ENCODE assay signal across 1 cellular context in genomic region chr10:34664706-34665105, GRCh38.
TF ChIP-seq lines count a peak whose summit lies in the region.

No MANE protein-coding gene starts in this region.

TF ChIP-seq in IMR-90, 13 proteins besides CTCF, POLR2A, EP300 and RAD21:
- TF ChIP-seq, protein P1, sequence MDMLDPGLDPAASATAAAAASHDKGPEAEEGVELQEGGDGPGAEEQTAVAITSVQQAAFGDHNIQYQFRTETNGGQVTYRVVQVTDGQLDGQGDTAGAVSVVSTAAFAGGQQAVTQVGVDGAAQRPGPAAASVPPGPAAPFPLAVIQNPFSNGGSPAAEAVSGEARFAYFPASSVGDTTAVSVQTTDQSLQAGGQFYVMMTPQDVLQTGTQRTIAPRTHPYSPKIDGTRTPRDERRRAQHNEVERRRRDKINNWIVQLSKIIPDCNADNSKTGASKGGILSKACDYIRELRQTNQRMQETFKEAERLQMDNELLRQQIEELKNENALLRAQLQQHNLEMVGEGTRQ (IDR thresholded peaks at IDR 0.05; ENCODE audit: low read depth, low read length), result no peak
- TF ChIP-seq MXI1 (IDR thresholded peaks at IDR 0.05; ENCODE audit: borderline replicate concordance, low read depth, low read length), result no peak
- TF ChIP-seq RFX5 (IDR thresholded peaks at IDR 0.05; ENCODE audit: low read depth, low read length), result no peak
- no peak for TF ChIP-seq BHLHE40 (IDR thresholded peaks at IDR 0.05; ENCODE audit: low read depth, low read length)
- no peak for TF ChIP-seq FOS (IDR thresholded peaks at IDR 0.05; ENCODE audit: low read depth, low read length)
- TF ChIP-seq RCOR1 (IDR thresholded peaks at IDR 0.05; ENCODE audit: insufficient replicate concordance, low read length), result no peak
- no peak for TF ChIP-seq NFE2L2 (IDR thresholded peaks at IDR 0.05; ENCODE audit: low read depth, low read length)
- TF ChIP-seq MAZ (IDR thresholded peaks at IDR 0.05; ENCODE audit: borderline replicate concordance, low read depth, low read length), result no peak
- TF ChIP-seq, protein P2, sequence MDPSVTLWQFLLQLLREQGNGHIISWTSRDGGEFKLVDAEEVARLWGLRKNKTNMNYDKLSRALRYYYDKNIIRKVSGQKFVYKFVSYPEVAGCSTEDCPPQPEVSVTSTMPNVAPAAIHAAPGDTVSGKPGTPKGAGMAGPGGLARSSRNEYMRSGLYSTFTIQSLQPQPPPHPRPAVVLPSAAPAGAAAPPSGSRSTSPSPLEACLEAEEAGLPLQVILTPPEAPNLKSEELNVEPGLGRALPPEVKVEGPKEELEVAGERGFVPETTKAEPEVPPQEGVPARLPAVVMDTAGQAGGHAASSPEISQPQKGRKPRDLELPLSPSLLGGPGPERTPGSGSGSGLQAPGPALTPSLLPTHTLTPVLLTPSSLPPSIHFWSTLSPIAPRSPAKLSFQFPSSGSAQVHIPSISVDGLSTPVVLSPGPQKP (IDR thresholded peaks at IDR 0.05; ENCODE audit: borderline replicate concordance, low read depth, low read length), result no peak
- no peak for TF ChIP-seq CEBPB (IDR thresholded peaks at IDR 0.05; ENCODE audit: low read depth, low read length)
- TF ChIP-seq CHD1 (IDR thresholded peaks at IDR 0.05; ENCODE audit: low read depth, low read length), result no peak
- no peak for TF ChIP-seq SMC3 (IDR thresholded peaks at IDR 0.05; ENCODE audit: low read depth, low read length)
- no peak for TF ChIP-seq MAFK (IDR thresholded peaks at IDR 0.05; ENCODE audit: low read depth, low read length)
